8 cellular contexts compared by ENCODE assay signal in the genomic region with DNA sequence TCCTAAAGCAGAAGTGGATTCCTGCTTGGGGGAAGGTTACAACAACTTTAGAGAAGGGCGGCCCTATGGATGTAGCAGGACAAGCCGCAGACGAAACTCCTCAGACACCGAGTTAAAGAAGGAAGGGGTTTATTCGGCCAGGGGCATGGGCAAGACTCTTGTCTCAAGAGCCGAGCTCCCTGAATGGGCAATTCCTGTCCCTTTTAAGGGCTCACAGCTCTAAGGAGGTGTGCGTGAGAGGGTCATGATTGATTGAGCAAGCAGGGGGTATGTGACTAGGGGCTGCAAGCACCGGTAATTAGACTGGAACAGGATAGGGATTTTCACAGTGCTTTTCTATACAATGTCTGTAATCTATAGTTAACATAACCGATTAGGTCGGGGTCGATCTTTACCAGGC. TPM values are rescaled to one million over a fixed set of nuclear protein-coding genes. Genes with fewer than 3 reads are reported as not detected.
DNase-seq lines count a peak whose midpoint lies in the region; ATAC-seq and TF ChIP-seq lines count a peak whose summit lies in the region.

No MANE protein-coding gene starts in this region.

- no peak for TF ChIP-seq POLR2A in esophagus squamous epithelium (IDR thresholded peaks at IDR 0.05)

- peaks cover 29% of the 10 kb centered on the region for H3K36me3 ChIP-seq in RWPE2 (ENCODE audit: low read depth)
- peaks cover 14 to 26% (median 16%) of the 10 kb centered on the region in 3 donors for H3K36me3 ChIP-seq in esophagus squamous epithelium
- H3K36me3 ChIP-seq in BE2C: peaks cover 8% of the 10 kb centered on the region; the same call in 1 of the 2 replicates

- intact Hi-C loops in esophagus squamous epithelium (cut with DNase I): no loop called here

- TF ChIP-seq CTCF in RWPE2 (IDR thresholded peaks at IDR 0.05; ENCODE audit: poor library complexity, severe bottlenecking) (no peak), esophagus squamous epithelium (IDR thresholded peaks at IDR 0.05) (no peak), progenitor cell of endocrine pancreas (IDR thresholded peaks at IDR 0.05; ENCODE audit: unreplicated experiment) (no peak), BE2C (IDR thresholded peaks at IDR 0.05; ENCODE audit: low read depth, low read length) (no peak)

- H3K4me1 ChIP-seq in RWPE2 (ENCODE audit: insufficient read depth, poor library complexity, severe bottlenecking) (peaks cover 17% of the 10 kb centered on the region), esophagus squamous epithelium (peaks cover 19 to 37% (median 20%) of the 10 kb centered on the region in 3 donors), BE2C (no peaks in the 10 kb centered on the region)

- H3K9me3 ChIP-seq in RWPE2 (ENCODE audit: severe bottlenecking) (no peaks in the 10 kb centered on the region), esophagus squamous epithelium (no peaks in the 10 kb centered on the region), BE2C (no peaks in the 10 kb centered on the region)

- WGBS in esophagus squamous epithelium, 2 donors: 83 to 86% methylated on average over 11 of the region's 11 CpGs

- H3K27ac ChIP-seq in RWPE2 (ENCODE audit: poor library complexity, severe bottlenecking) (peak overlapping the region; percentile 54), esophagus squamous epithelium (peak overlapping the region in 3 of 4 donors; percentile 90 to 95 (median 92))

- ATAC-seq in RWPE2 (ENCODE audit: low read depth): no peak
- no peak for ATAC-seq in HG03520 (IDR thresholded peaks at IDR 0.05; ENCODE audit: unreplicated experiment)

- H3K27ac Mint-ChIP-seq in progenitor cell of endocrine pancreas: peak overlapping the region; percentile 77

- H3K4me3 Mint-ChIP-seq in progenitor cell of endocrine pancreas (ENCODE audit: low read depth): peak overlapping the region; percentile 91

- H3K9me3 Mint-ChIP-seq in progenitor cell of endocrine pancreas (ENCODE audit: low read depth): no peaks in the 10 kb centered on the region

- no peaks in the 10 kb centered on the region for H3K27me3 Mint-ChIP-seq in progenitor cell of endocrine pancreas

- DNase-seq in ELF-1 (ENCODE audit: low read depth, low spot score) (peak; percentile 86), RWPE2 (ENCODE audit: low spot score) (no peak), esophagus squamous epithelium (lab: John Stamatoyannopoulos, UW) (no peak), progenitor cell of endocrine pancreas (ENCODE audit: low spot score, unreplicated experiment) (no peak), COLO668 (lab: John Stamatoyannopoulos, UW; ENCODE audit: unreplicated experiment) (no peak), BE2C (no peak), NCI-H82 treated with DMSO at 0.1 percent for 48 hours (lab: John Stamatoyannopoulos, UW; ENCODE audit: unreplicated experiment) (no peak)

- peaks cover 29% of the 10 kb centered on the region for H3K4me1 Mint-ChIP-seq in progenitor cell of endocrine pancreas (ENCODE audit: low read depth)

- no peaks in the 10 kb centered on the region for H3K27me3 ChIP-seq in RWPE2 (ENCODE audit: insufficient read depth, poor library complexity, severe bottlenecking)
- no peaks in the 10 kb centered on the region for H3K27me3 ChIP-seq in esophagus squamous epithelium
- H3K27me3 ChIP-seq in BE2C: no peaks in the 10 kb centered on the region

- H3K36me3 Mint-ChIP-seq in progenitor cell of endocrine pancreas (ENCODE audit: insufficient read depth): peaks cover 7% of the 10 kb centered on the region

- H3K4me3 ChIP-seq in RWPE2 (ENCODE audit: severe bottlenecking): no peak overlapping the region
- H3K4me3 ChIP-seq in esophagus squamous epithelium: no peak overlapping the region
- H3K4me3 ChIP-seq in BE2C (ENCODE audit: low read depth, low read length): no peak overlapping the region

RNA-seq across cellular contexts. Expression of a gene that starts 0.9 kb away (rescaled TPM):
- total RNA-seq in esophagus squamous epithelium (100 to 1,000 TPM in 1 of 4 donors, 10 to 100 TPM in 3; 52.6 to 104 (median 83.0) TPM), progenitor cell of endocrine pancreas (73.4 and 76.4 TPM in 2 replicates)
- polyA plus RNA-seq in BE2C (2012; ENCODE audit: insufficient read depth, insufficient read length, low read depth): 58.6 TPM

RNA-seq across cellular contexts. Expression of a gene that starts 57.4 kb away (rescaled TPM):
- 10 to 100 TPM in 3 of 4 donors, 1 to 10 TPM in 1; 8.3 to 24.6 (median 16.2) TPM for total RNA-seq in esophagus squamous epithelium
- 14.8 TPM in 2 replicates for total RNA-seq in progenitor cell of endocrine pancreas
- 8.0 TPM for polyA plus RNA-seq in BE2C (2012; ENCODE audit: insufficient read depth, insufficient read length, low read depth)
